ENCODE assay signal across 24 cellular contexts in genomic region chr10:15558136-15558535, GRCh38.
DNase-seq lines count a peak whose midpoint lies in the region; ATAC-seq, FAIRE-seq and TF ChIP-seq lines count a peak whose summit lies in the region.
"Had no signal": no experiment of that assay in that cellular context is flagged by ENCODE, and none has a peak within 500 bp of the region (broad histone marks: within the 10 kb centered on the region; RNA-seq: fewer than 3 reads in every experiment).

No MANE protein-coding gene starts in this region.

- H3K14ac ChIP-seq in mesenchymal stem cell (ENCODE audit: low read length in 2 of 2), result no peak overlapping the region

- WGBS in mesenchymal stem cell, result 13% methylated on average over 2 of the region's 5 CpGs

- peak overlapping the region in 1 of 2 experiments; percentile 31 for H2BK12ac ChIP-seq in mesenchymal stem cell (ENCODE audit: low read length in 2 of 2)

- no peaks in the 10 kb centered on the region for H3K9me3 ChIP-seq in cardiac muscle cell (ENCODE audit: low read depth)
- no peaks in the 10 kb centered on the region for H3K9me3 ChIP-seq in mesenchymal stem cell (ENCODE audit: control insufficient read depth, low read length)

- no peak overlapping the region for H2AK5ac ChIP-seq in mesenchymal stem cell (ENCODE audit: low read length, severe bottlenecking)

- no peak overlapping the region for H4K8ac ChIP-seq in mesenchymal stem cell (ENCODE audit: low read length)

- H3K9ac ChIP-seq in mesenchymal stem cell (ENCODE audit: low read length), result peak overlapping the region; percentile 38
- H3K9ac ChIP-seq: parathyroid adenoma had no signal

- ATAC-seq in Right ventricle myocardium inferior, result no peak
- ATAC-seq: activated CD8-positive, alpha-beta T cell treated with anti-CD3 and anti-CD28 coated beads for 36 hours; stimulated activated naive CD8-positive, alpha-beta T cell treated with anti-CD3 and anti-CD28 coated beads, Interleukin-15, Interleukin-2, amounts not matched to agents 100 U/mL and 50 U/mL, for 24 hours had no signal

- TF ChIP-seq CTCF in cardiac muscle cell (IDR thresholded peaks at IDR 0.05; ENCODE audit: low read depth, low read length) (no peak), choroid plexus epithelial cell (conservative IDR thresholded peaks at IDR 0.05; ENCODE audit: low read depth, low read length) (no peak)

- H4K91ac ChIP-seq in mesenchymal stem cell (ENCODE audit: low read length), result no peak overlapping the region

- no peak overlapping the region for H2BK120ac ChIP-seq in mesenchymal stem cell (ENCODE audit: low read depth, low read length)

- DNase-seq in cardiac muscle cell (ENCODE audit: low read depth in 1 of 2, low spot score in 1 of 2), result peak; percentile 24 to 67
- DNase-seq in Right ventricle myocardium inferior (ENCODE audit: missing footprints), result no peak
- peak; percentile 63 for DNase-seq in choroid plexus epithelial cell (ENCODE audit: low read depth)
- peak; percentile 89 for DNase-seq in mesenchymal stem cell
- no peak for DNase-seq in urothelium cell line (ENCODE audit: low spot score)
- DNase-seq in activated effector memory CD4-positive, alpha-beta T cell treated with anti-CD3 and anti-CD28 coated beads, Interleukin-2, amount 50 U/mL, for 16 hours, result no peak
- DNase-seq in superior temporal gyrus (ENCODE audit: extremely low spot score), result no peak
- no peak for DNase-seq in occipital lobe (lab: John Stamatoyannopoulos, UW)
- DNase-seq: activated B cell treated with CpG ODN at 0.5 μM for 24 hours; activated CD8-positive, alpha-beta T cell treated with anti-CD3 and anti-CD28 coated beads for 36 hours; activated naive CD4-positive, alpha-beta T cell treated with anti-CD3 and anti-CD28 coated beads, Interleukin-2, amount 10 ng/mL, durations not matched to agents 7 days and 5 days; activated T-cell treated with anti-CD3 and anti-CD28 coated beads, Interleukin-2, amount 50 U/mL, for 24 hours; C1 segment of cervical spinal cord; GF-D8; HCEC 1CT; NCI-H146; NCI-H774; PC-9; stimulated activated CD4-positive, alpha-beta T cell treated with anti-CD3 and anti-CD28 coated beads, Interleukin-2, amount 100 ng/mL, for 24 hours; stimulated activated naive CD8-positive, alpha-beta T cell treated with anti-CD3 and anti-CD28 coated beads, Interleukin-15, Interleukin-2, amounts not matched to agents 100 U/mL and 50 U/mL, for 24 hours had no signal

- no peak overlapping the region for H2BK15ac ChIP-seq in mesenchymal stem cell (ENCODE audit: low read depth, poor library complexity, severe bottlenecking)

- H2BK5ac ChIP-seq in mesenchymal stem cell (ENCODE audit: low read depth, low read length, poor library complexity, severe bottlenecking), result no peak overlapping the region

- no peak overlapping the region for H2AFZ ChIP-seq in mesenchymal stem cell (ENCODE audit: low read depth, low read length)
- H2AFZ ChIP-seq: parathyroid adenoma, PC-9 had no signal

- peak; percentile 79 for FAIRE-seq in urothelium cell line (lab: Jason Lieb, UNC)
- FAIRE-seq: D721Med, endothelial cell of umbilical vein had no signal

- H3K27ac ChIP-seq in cardiac muscle cell (no peak overlapping the region), mesenchymal stem cell (ENCODE audit: low read length, poor library complexity, severe bottlenecking) (no peak overlapping the region)
- H3K27ac ChIP-seq: 22Rv1, parathyroid adenoma, PC-9 had no signal

- H3K4me2 ChIP-seq in mesenchymal stem cell (ENCODE audit: low read length, poor library complexity, severe bottlenecking), result no peak overlapping the region
- H3K4me2 ChIP-seq: PC-9 had no signal

- H3K36me3 ChIP-seq in cardiac muscle cell (no peaks in the 10 kb centered on the region), mesenchymal stem cell (ENCODE audit: control insufficient read depth in 1 of 2, insufficient read depth in 2 of 2, low read depth in 1 of 2, low read length in 2 of 2) (no peaks in the 10 kb centered on the region)

- intact Hi-C loops in Right ventricle myocardium inferior (cut with DNase I), result no loop called here

- H3K27me3 ChIP-seq in cardiac muscle cell, result no peaks in the 10 kb centered on the region
- H3K27me3 ChIP-seq in mesenchymal stem cell (ENCODE audit: control insufficient read depth in 1 of 2, insufficient read depth in 1 of 2, low read length in 2 of 2), result no peaks in the 10 kb centered on the region

- no peak overlapping the region for H3K23ac ChIP-seq in mesenchymal stem cell (ENCODE audit: low read length in 2 of 2)

- H3K4me1 ChIP-seq in cardiac muscle cell (ENCODE audit: low read depth) (peaks cover 4% of the 10 kb centered on the region), mesenchymal stem cell (ENCODE audit: control insufficient read depth, insufficient read depth, low read depth, low read length) (no peaks in the 10 kb centered on the region)
- H3K4me1 ChIP-seq: parathyroid adenoma had no signal

- H3K4me3 ChIP-seq in cardiac muscle cell, result no peak overlapping the region
- H3K4me3 ChIP-seq in choroid plexus epithelial cell (ENCODE audit: low read depth, low read length), result no peak overlapping the region
- peak overlapping the region in 1 of 2 experiments; percentile 51 for H3K4me3 ChIP-seq in mesenchymal stem cell (ENCODE audit: insufficient read depth in 1 of 2, low read depth in 1 of 2, low read length in 2 of 2)
- H3K4me3 ChIP-seq: PC-9 had no signal

- no peak overlapping the region for H3K4ac ChIP-seq in mesenchymal stem cell (ENCODE audit: low read depth in 1 of 2, low read length in 2 of 2)

- H3K18ac ChIP-seq in mesenchymal stem cell (ENCODE audit: low read depth in 1 of 2, low read length in 2 of 2), result no peak overlapping the region

- H3K79me1 ChIP-seq in mesenchymal stem cell (replicated peaks; ENCODE audit: low read length, poor library complexity, severe bottlenecking), result no peaks in the 10 kb centered on the region

Comparison
In these comparisons a context has a peak if more than half of its experiments do, and no peak if none do; other contexts are left out.
1. DNase-seq: peak in cardiac muscle cell (2 of 2), choroid plexus epithelial cell (single experiment) and mesenchymal stem cell (single experiment); none in Right ventricle myocardium inferior (single experiment), urothelium cell line (single experiment), activated effector memory CD4-positive, alpha-beta T cell treated with anti-CD3 and anti-CD28 coated beads, Interleukin-2, amount 50 U/mL, for 16 hours (single experiment), superior temporal gyrus (single experiment) and occipital lobe (single experiment).